ENCODE assay signal across 9 cellular contexts in genomic region chr14:20468773-20469241, GRCh38. TPM values are rescaled to one million over a fixed set of nuclear protein-coding genes. Genes with fewer than 3 reads are reported as not detected.
A peak's percentile ranks its signal among the peaks of the same experiment; 100 is the strongest.
DNase-seq lines count a peak whose midpoint lies in the region; ATAC-seq and TF ChIP-seq lines count a peak whose summit lies in the region.
"Had no signal": no experiment of that assay in that cellular context is flagged by ENCODE, and none has a peak within 500 bp of the region (broad histone marks: within the 10 kb centered on the region; RNA-seq: fewer than 3 reads in every experiment).

No MANE protein-coding gene starts in this region.

- no peaks in the 10 kb centered on the region for H3K9me3 Mint-ChIP-seq in WTC11

- H3K9me3 ChIP-seq in heart left ventricle, result no peaks in the 10 kb centered on the region
- H3K9me3 ChIP-seq in hepatocyte (ENCODE audit: low read depth), result no peaks in the 10 kb centered on the region
- no peaks in the 10 kb centered on the region for H3K9me3 ChIP-seq in spleen

- no peak for TF ChIP-seq CTCF in heart left ventricle (IDR thresholded peaks at IDR 0.05)
- TF ChIP-seq CTCF in WTC11 (IDR thresholded peaks at IDR 0.05), result no peak
- no peak for TF ChIP-seq CTCF in hepatocyte (IDR thresholded peaks at IDR 0.05; ENCODE audit: poor library complexity)
- TF ChIP-seq CTCF in spleen (IDR thresholded peaks at IDR 0.05 in 8 of 11, conservative IDR thresholded peaks at IDR 0.05 in 3 of 11), result no peak

- TF ChIP-seq POLR2A in heart left ventricle (IDR thresholded peaks at IDR 0.05) (no peak), spleen (IDR thresholded peaks at IDR 0.05) (no peak)

- peaks cover 21% of the 10 kb centered on the region for H3K36me3 Mint-ChIP-seq in WTC11

- POLR2A ChIA-PET in WTC11 (lab: Charles Lee), result interaction anchor here (1.0 to 2.4 kb wide), 4 partner anchors 7 to 126 kb away, joined by 3 to 19 read pairs (median 10); partner anchors contain the start of genes APEX1, OSGEP, PARP2 and PIP4P1

- intact Hi-C loops in heart left ventricle (cut with DNase I), result loop anchor here in 3 of 10 donors (1.0 to 10.0 kb wide), 4 partner anchors 140 to 636 kb away; partner anchors contain the start of genes ANG (in 1 of the 3), RNASE4 (in 1 of the 3) and TMEM253 (in 1 of the 3)
- intact Hi-C loops in Right ventricle myocardium inferior (cut with DNase I), result no loop called here
- intact Hi-C loops in spleen (cut with DNase I; ENCODE audit: low total_unique reads), result loop anchor here (10.0 kb wide), 1 partner anchor 54 kb away; the partner anchor contains the start of gene TEP1

- peaks cover 10% of the 10 kb centered on the region for H3K27me3 Mint-ChIP-seq in WTC11 (ENCODE audit: low read depth)

- CTCF ChIA-PET in WTC11 (lab: Charles Lee), result interaction anchor here (1.9 to 2.5 kb wide), 2 partner anchors 53 to 138 kb away, joined by 6 to 10 read pairs; no protein-coding TSS in a partner anchor

- DNase-seq in heart left ventricle (no peak), Right ventricle myocardium inferior (ENCODE audit: missing footprints) (no peak), WTC11 (ENCODE audit: low spot score) (no peak), hepatocyte (ENCODE audit: low spot score) (peak; percentile 16), spleen (peak; percentile 80), RKO (ENCODE audit: low spot score) (no peak)

- H3K36me3 ChIP-seq in heart left ventricle (peaks cover 0 to 20% (median 5%) of the 10 kb centered on the region in 9 donors), hepatocyte (replicated peaks; ENCODE audit: insufficient read depth, low read depth) (no peaks in the 10 kb centered on the region), spleen (peaks cover 0 to 20% (median 17%) of the 10 kb centered on the region in 6 donors)

- H3K27ac Mint-ChIP-seq in WTC11, result peak overlapping the region; percentile 98

- peaks cover 0 to 41% (median 13%) of the 10 kb centered on the region in 12 donors for H3K4me1 ChIP-seq in heart left ventricle
- peaks cover 9% of the 10 kb centered on the region for H3K4me1 ChIP-seq in hepatocyte (ENCODE audit: insufficient read depth)
- H3K4me1 ChIP-seq in spleen, result peaks cover 14 to 56% (median 41%) of the 10 kb centered on the region in 6 donors

- peak overlapping the region; percentile 94 for H3K4me2 ChIP-seq in hepatocyte

- 29 to 47% (median 31%) methylated on average over 12 to 16 of the region's 16 CpGs for WGBS in heart left ventricle, 4 donors
- WGBS in hepatocyte (ENCODE audit: low lambda C conversion rate, missing lambda C conversion rate), result 34% methylated on average over 16 of the region's 16 CpGs
- 32 to 35% (median 34%) methylated on average over 16 of the region's 16 CpGs for WGBS in spleen, 5 donors

- peaks cover 19% of the 10 kb centered on the region for H3K4me1 Mint-ChIP-seq in WTC11

- peak overlapping the region; percentile 99 for H3K4me3 Mint-ChIP-seq in WTC11

- no peaks in the 10 kb centered on the region for H4K20me1 ChIP-seq in hepatocyte (ENCODE audit: insufficient read depth, poor library complexity, severe bottlenecking)

- no peak for ATAC-seq in heart left ventricle
- no peak for ATAC-seq in Right ventricle myocardium inferior
- ATAC-seq in WTC11, result no peak
- no peak for ATAC-seq in GM18519 (IDR thresholded peaks at IDR 0.05; ENCODE audit: low FRiP score, unreplicated experiment)
- ATAC-seq in GM21528 (IDR thresholded peaks at IDR 0.05; ENCODE audit: low FRiP score, unreplicated experiment), result no peak

- no peaks in the 10 kb centered on the region for H3K27me3 ChIP-seq in heart left ventricle
- no peaks in the 10 kb centered on the region for H3K27me3 ChIP-seq in hepatocyte
- no peaks in the 10 kb centered on the region for H3K27me3 ChIP-seq in spleen (replicated peaks in 1 of 7)

- peak overlapping the region; percentile 55 for H2AFZ ChIP-seq in hepatocyte

- peak overlapping the region; percentile 61 to 91 (median 80) for H3K4me3 ChIP-seq in heart left ventricle
- peak overlapping the region; percentile 65 for H3K4me3 ChIP-seq in hepatocyte
- peak overlapping the region; percentile 69 to 94 (median 87) for H3K4me3 ChIP-seq in spleen

- no peaks in the 10 kb centered on the region for H3K9me2 ChIP-seq in hepatocyte (replicated peaks; ENCODE audit: insufficient read depth)

- peaks cover 26% of the 10 kb centered on the region for H3K79me2 ChIP-seq in hepatocyte

- H3K27ac ChIP-seq in heart left ventricle (peak overlapping the region; percentile 78 to 97 (median 89)), hepatocyte (peak overlapping the region; percentile 89), spleen (peak overlapping the region; percentile 86 to 95 (median 91))

TF ChIP-seq in WTC11, 78 proteins besides CTCF, POLR2A, EP300 and RAD21 (continues in another document):
- TF ChIP-seq FOXK1 (CRISPR knock-in tag; IDR thresholded peaks at IDR 0.05) (no peak), USF1 (CRISPR knock-in tag; IDR thresholded peaks at IDR 0.05) (no peak), FOXP4 (CRISPR knock-in tag; IDR thresholded peaks at IDR 0.05) (no peak), ZNF138 (CRISPR knock-in tag; conservative IDR thresholded peaks at IDR 0.05) (no peak), OVOL2 (CRISPR knock-in tag; IDR thresholded peaks at IDR 0.05; ENCODE audit: borderline replicate concordance) (no peak), E2F5 (CRISPR knock-in tag; IDR thresholded peaks at IDR 0.05) (no peak), RORB (CRISPR knock-in tag; IDR thresholded peaks at IDR 0.05) (no peak)

RNA-seq across cellular contexts. Expression of gene PNP, which starts 0.4 kb away (rescaled TPM):
- total RNA-seq in heart left ventricle, result 10 to 100 TPM in 6 of 9 donors, 1 to 10 TPM in 3; 4.2 to 38.5 (median 10.5) TPM
- 10 to 100 TPM in 1 of 2 donors, 1 to 10 TPM in 1; 5.9 to 29.8 TPM for polyA plus RNA-seq in heart left ventricle
- 7.6 TPM for total RNA-seq in Right ventricle myocardium inferior
- total RNA-seq in WTC11 (2021), result 72.7 to 95.8 TPM (median 75.0 TPM) in 3 replicates
- total RNA-seq in hepatocyte, result 69.2 and 81.2 TPM in 2 replicates
- 51.0 and 60.4 TPM in 2 replicates for polyA plus RNA-seq in hepatocyte
- total RNA-seq in spleen, result 10 to 100 TPM; 36.0 to 93.1 (median 65.5) TPM
- polyA plus RNA-seq in spleen, result 10 to 100 TPM; 44.8 to 64.3 (median 48.2) TPM

RNA-seq across cellular contexts. Expression of gene PIP4P1, which starts 7.6 kb away (rescaled TPM):
- total RNA-seq in heart left ventricle (10 to 100 TPM; 12.3 to 25.3 (median 18.0) TPM), Right ventricle myocardium inferior (17.2 TPM), WTC11 (2021) (28.3 to 34.1 TPM (median 29.7 TPM) in 3 replicates), hepatocyte (40.1 and 48.2 TPM in 2 replicates), spleen (10 to 100 TPM; 32.5 to 45.6 (median 38.4) TPM)
- polyA plus RNA-seq in heart left ventricle (10 to 100 TPM; 13.9 to 39.8 TPM), hepatocyte (85.0 and 85.9 TPM in 2 replicates), spleen (10 to 100 TPM; 37.1 to 79.6 (median 55.9) TPM)

RNA-seq across cellular contexts. Expression of gene APEX1, which starts 13.8 kb away (rescaled TPM):
- total RNA-seq in heart left ventricle (10 to 100 TPM; 60.4 to 92.6 (median 76.4) TPM), Right ventricle myocardium inferior (67.2 TPM), WTC11 (2021) (299 to 324 TPM (median 308 TPM) in 3 replicates), hepatocyte (56.5 and 84.2 TPM in 2 replicates), spleen (100 to 1,000 TPM in 6 of 7 donors, 10 to 100 TPM in 1; 89.4 to 153 (median 104) TPM)
- polyA plus RNA-seq in heart left ventricle (100 to 1,000 TPM in 1 of 2 donors, 10 to 100 TPM in 1; 47.9 to 109 TPM), hepatocyte (147 and 148 TPM in 2 replicates), spleen (100 to 1,000 TPM; 139 to 151 (median 140) TPM)

RNA-seq across cellular contexts. Expression of gene OSGEP, which starts 14.2 kb away (rescaled TPM):
- total RNA-seq in heart left ventricle, result 10 to 100 TPM; 16.1 to 40.9 (median 18.5) TPM
- 10 to 100 TPM; 21.6 to 30.0 TPM for polyA plus RNA-seq in heart left ventricle
- 18.8 TPM for total RNA-seq in Right ventricle myocardium inferior
- 33.3 to 40.0 TPM (median 37.3 TPM) in 3 replicates for total RNA-seq in WTC11 (2021)
- 51.6 and 60.1 TPM in 2 replicates for total RNA-seq in hepatocyte
- polyA plus RNA-seq in hepatocyte, result 36.2 and 41.3 TPM in 2 replicates
- total RNA-seq in spleen, result 100 to 1,000 TPM in 2 of 7 donors, 10 to 100 TPM in 5; 48.6 to 110 (median 72.6) TPM
- 100 to 1,000 TPM in 1 of 3 donors, 10 to 100 TPM in 2; 78.7 to 107 (median 87.1) TPM for polyA plus RNA-seq in spleen

RNA-seq across cellular contexts. Expression of gene KLHL33, which starts 32.8 kb away (rescaled TPM):
- under 1 TPM; 0.07 to 1.00 (median 0.58) TPM for total RNA-seq in heart left ventricle
- polyA plus RNA-seq in heart left ventricle, result under 1 TPM; 0.25 to 0.61 TPM
- total RNA-seq in Right ventricle myocardium inferior, result 0.62 TPM
- total RNA-seq in WTC11 (2021), result 0.07 to 0.18 TPM (median 0.17 TPM) in 3 replicates
- not detected in 2 replicates for total RNA-seq in hepatocyte
- 0.05 and 0.19 TPM in 2 replicates for polyA plus RNA-seq in hepatocyte
- 1 to 10 TPM in 2 of 7 donors, under 1 TPM in 4, not detected in 1; 0.47 to 2.9 (median 0.86) TPM for total RNA-seq in spleen
- under 1 TPM; 0.22 to 0.54 (median 0.32) TPM for polyA plus RNA-seq in spleen
- total RNA-seq: glomerular endothelial cell had no signal

Comparison
In these comparisons a context has a peak if more than half of its experiments do, and no peak if none do; other contexts are left out.
1. DNase-seq: peak in hepatocyte (single experiment) and spleen (single experiment); none in heart left ventricle (0 of 5), Right ventricle myocardium inferior (single experiment), WTC11 (single experiment) and RKO (single experiment).
2. Peak in every context shown above with its lines, with median percentiles within 50 percentile points of each other: H3K27ac ChIP-seq and H3K4me3 ChIP-seq.